1 cellular context compared by ENCODE assay signal in genomic region chr3:176577462-176577861, GRCh38.
TF ChIP-seq lines count a peak whose summit lies in the region.

No MANE protein-coding gene starts in this region.

TF ChIP-seq in GM23338, 12 proteins besides CTCF, POLR2A, EP300 and RAD21 (continued from another document):
- TF ChIP-seq ZNF462 (CRISPR knock-in tag; IDR thresholded peaks at IDR 0.05) = no peak
- no peak for TF ChIP-seq NANOG (IDR thresholded peaks at IDR 0.05; ENCODE audit: borderline replicate concordance)
- no peak for TF ChIP-seq EZH2 (IDR thresholded peaks at IDR 0.05; ENCODE audit: low read depth, unreplicated experiment)
- no peak for TF ChIP-seq CREB1 (CRISPR knock-in tag; IDR thresholded peaks at IDR 0.05; ENCODE audit: low read depth)
- no peak for TF ChIP-seq ZNF114 (CRISPR knock-in tag; IDR thresholded peaks at IDR 0.05)
- no peak for TF ChIP-seq ETS1 (IDR thresholded peaks at IDR 0.05)
